Comparison of ENCODE assay signal across 9 cellular contexts in genomic region chr6:134636221-134636830, GRCh38.
DNase-seq lines count a peak whose midpoint lies in the region; ATAC-seq and TF ChIP-seq lines count a peak whose summit lies in the region.
"Had no signal": no experiment of that assay in that cellular context is flagged by ENCODE, and none has a peak within 500 bp of the region (broad histone marks: within the 10 kb centered on the region; RNA-seq: fewer than 3 reads in every experiment).

No MANE protein-coding gene starts in this region.

- DNase-seq in activated CD4-positive, alpha-beta T cell treated with anti-CD3 and anti-CD28 coated beads for 24 hours (ENCODE audit: low read depth in 2 of 2): peak; percentile 5 to 15
- no peak for DNase-seq in activated CD4-positive, alpha-beta T cell treated with anti-CD3 and anti-CD28 coated beads, Interleukin-2, amount 10 ng/mL, durations not matched to agents 7 days and 5 days
- peak; percentile 34 for DNase-seq in activated T-helper 9 cell treated with anti-CD3 and anti-CD28 coated beads, Interleukin-2, amount 50 U/mL, for 16 hours (ENCODE audit: low read depth)
- peak; percentile 32 for DNase-seq in stimulated activated CD8-positive, alpha-beta memory T cell treated with anti-CD3 and anti-CD28 coated beads, Interleukin-4, amount 100 ng/mL, for 48 hours
- no peak for DNase-seq in A172 (ENCODE audit: low spot score)
- DNase-seq in NCI-H524 treated with DMSO at 0.1 percent for 48 hours (lab: John Stamatoyannopoulos, UW): no peak
- no peak for DNase-seq in osteocyte (ENCODE audit: extremely low spot score, unreplicated experiment)
- DNase-seq: WERI-Rb-1 had no signal

- CTCF ChIA-PET in activated CD4-positive, alpha-beta T cell treated with anti-CD3 and anti-CD28 coated beads, Interleukin-2, amount 10 ng/mL, durations not matched to agents 7 days and 5 days (lab: Charles Lee): no interaction called here

- TF ChIP-seq CTCF in osteocyte (IDR thresholded peaks at IDR 0.05): no peak

- H3K36me3 Mint-ChIP-seq in activated CD4-positive, alpha-beta T cell treated with anti-CD3 and anti-CD28 coated beads, Interleukin-2, amount 10 ng/mL, durations not matched to agents 7 days and 5 days (ENCODE audit: low read depth): no peaks in the 10 kb centered on the region
- no peaks in the 10 kb centered on the region for H3K36me3 Mint-ChIP-seq in osteocyte (ENCODE audit: unreplicated experiment)

- peaks cover 5% of the 10 kb centered on the region for H3K9me3 Mint-ChIP-seq in activated CD4-positive, alpha-beta T cell treated with anti-CD3 and anti-CD28 coated beads, Interleukin-2, amount 10 ng/mL, durations not matched to agents 7 days and 5 days
- no peaks in the 10 kb centered on the region for H3K9me3 Mint-ChIP-seq in osteocyte (ENCODE audit: unreplicated experiment)

- H3K4me1 Mint-ChIP-seq in activated CD4-positive, alpha-beta T cell treated with anti-CD3 and anti-CD28 coated beads, Interleukin-2, amount 10 ng/mL, durations not matched to agents 7 days and 5 days: peaks cover 27% of the 10 kb centered on the region
- H3K4me1 Mint-ChIP-seq in osteocyte (ENCODE audit: unreplicated experiment): peaks cover 42% of the 10 kb centered on the region

- POLR2A ChIA-PET in activated CD4-positive, alpha-beta T cell treated with anti-CD3 and anti-CD28 coated beads, Interleukin-2, amount 10 ng/mL, durations not matched to agents 7 days and 5 days (lab: Charles Lee): no interaction called here

- peak; percentile 57 for ATAC-seq in HG03442 (IDR thresholded peaks at IDR 0.05; ENCODE audit: unreplicated experiment)

- no peak overlapping the region for H3K27ac Mint-ChIP-seq in activated CD4-positive, alpha-beta T cell treated with anti-CD3 and anti-CD28 coated beads, Interleukin-2, amount 10 ng/mL, durations not matched to agents 7 days and 5 days
- H3K27ac Mint-ChIP-seq in osteocyte (ENCODE audit: unreplicated experiment): no peak overlapping the region

- no peak overlapping the region for H3K4me3 Mint-ChIP-seq in activated CD4-positive, alpha-beta T cell treated with anti-CD3 and anti-CD28 coated beads, Interleukin-2, amount 10 ng/mL, durations not matched to agents 7 days and 5 days
- H3K4me3 Mint-ChIP-seq in osteocyte (ENCODE audit: unreplicated experiment): no peak overlapping the region

- peaks cover 6% of the 10 kb centered on the region for H3K27me3 Mint-ChIP-seq in activated CD4-positive, alpha-beta T cell treated with anti-CD3 and anti-CD28 coated beads, Interleukin-2, amount 10 ng/mL, durations not matched to agents 7 days and 5 days
- H3K27me3 Mint-ChIP-seq in osteocyte (ENCODE audit: unreplicated experiment): no peaks in the 10 kb centered on the region

Comparison
In these comparisons a context has a peak if more than half of its experiments do, and no peak if none do; other contexts are left out.
1. DNase-seq: peak in activated CD4-positive, alpha-beta T cell treated with anti-CD3 and anti-CD28 coated beads for 24 hours (2 of 2), activated T-helper 9 cell treated with anti-CD3 and anti-CD28 coated beads, Interleukin-2, amount 50 U/mL, for 16 hours (single experiment) and stimulated activated CD8-positive, alpha-beta memory T cell treated with anti-CD3 and anti-CD28 coated beads, Interleukin-4, amount 100 ng/mL, for 48 hours (single experiment); none in activated CD4-positive, alpha-beta T cell treated with anti-CD3 and anti-CD28 coated beads, Interleukin-2, amount 10 ng/mL, durations not matched to agents 7 days and 5 days (single experiment), A172 (single experiment), NCI-H524 treated with DMSO at 0.1 percent for 48 hours (single experiment) and osteocyte (single experiment).